ENCODE assay signal across 25 cellular contexts in genomic region chrX:139825618-139826017, GRCh38.
DNase-seq lines count a peak whose midpoint lies in the region; ATAC-seq and TF ChIP-seq lines count a peak whose summit lies in the region.
"Had no signal": no experiment of that assay in that cellular context is flagged by ENCODE, and none has a peak within 500 bp of the region (broad histone marks: within the 10 kb centered on the region; RNA-seq: fewer than 3 reads in every experiment).

No MANE protein-coding gene starts in this region.

- H3K4me2 ChIP-seq in mammary epithelial cell (ENCODE audit: insufficient read depth, low read depth, low read length): no peak overlapping the region

- H3K9me3 Mint-ChIP-seq in MCF 10A (ENCODE audit: unreplicated experiment) (no peaks in the 10 kb centered on the region), brain (no peaks in the 10 kb centered on the region)
- no peaks in the 10 kb centered on the region for H3K9me3 Mint-ChIP-seq in CD4-positive, alpha-beta T cell
- H3K9me3 Mint-ChIP-seq: activated T-helper 1 cell treated with anti-CD3 and anti-CD28 coated beads, Interleukin-12 subunit alpha, Interleukin-12 subunit beta, Interleukin-2, Interleukin-4 antibody, amounts not matched to agents 30 ng/mL and 10 ng/mL and 1 ng/mL, durations not matched to agents 14 hours and 24 hours and 36 hours; dendritic cell treated with granulocyte-macrophage colony-stimulating factor and Interleukin-4, amounts not matched to agents 40 ng/mL and 50 ng/mL, for 4 days; nephron; type B pancreatic cell had no signal

- no peaks in the 10 kb centered on the region for H3K9me3 ChIP-seq in mammary epithelial cell (replicated peaks; ENCODE audit: insufficient read depth, low read length)
- no peaks in the 10 kb centered on the region for H3K9me3 ChIP-seq in sigmoid colon
- no peaks in the 10 kb centered on the region for H3K9me3 ChIP-seq in CD4-positive, alpha-beta T cell (ENCODE audit: control insufficient read depth, low read length)
- H3K9me3 ChIP-seq: BE2C had no signal

- H3K27ac Mint-ChIP-seq in MCF 10A (ENCODE audit: low read depth, unreplicated experiment) (peak overlapping the region; percentile 66), brain (peak overlapping the region in 4 of 5 experiments; percentile 17 to 82 (median 46))
- no peak overlapping the region for H3K27ac Mint-ChIP-seq in CD4-positive, alpha-beta T cell
- H3K27ac Mint-ChIP-seq: activated CD8-positive, alpha-beta memory T cell treated with anti-CD3 and anti-CD28 coated beads, Interleukin-2, amount 10 ng/mL, durations not matched to agents 7 days and 5 days; activated T-helper 1 cell treated with anti-CD3 and anti-CD28 coated beads, Interleukin-12 subunit alpha, Interleukin-12 subunit beta, Interleukin-2, Interleukin-4 antibody, amounts not matched to agents 30 ng/mL and 10 ng/mL and 1 ng/mL, durations not matched to agents 14 hours and 24 hours and 36 hours; dendritic cell treated with granulocyte-macrophage colony-stimulating factor and Interleukin-4, amounts not matched to agents 40 ng/mL and 50 ng/mL, for 4 days; type B pancreatic cell had no signal

- H3K4me1 Mint-ChIP-seq in MCF 10A (ENCODE audit: insufficient read depth, unreplicated experiment) (peaks cover 8% of the 10 kb centered on the region), brain (peaks cover 49% of the 10 kb centered on the region)
- H3K4me1 Mint-ChIP-seq in CD4-positive, alpha-beta T cell (ENCODE audit: low read depth): peaks cover 6% of the 10 kb centered on the region
- H3K4me1 Mint-ChIP-seq: activated CD8-positive, alpha-beta memory T cell treated with anti-CD3 and anti-CD28 coated beads, Interleukin-2, amount 10 ng/mL, durations not matched to agents 7 days and 5 days had no signal

- H3K4me3 Mint-ChIP-seq in MCF 10A (ENCODE audit: unreplicated experiment): no peak overlapping the region
- H3K4me3 Mint-ChIP-seq in brain: peak overlapping the region in 1 of 5 experiments; percentile 68
- no peak overlapping the region for H3K4me3 Mint-ChIP-seq in CD4-positive, alpha-beta T cell
- H3K4me3 Mint-ChIP-seq: activated CD8-positive, alpha-beta memory T cell treated with anti-CD3 and anti-CD28 coated beads, Interleukin-2, amount 10 ng/mL, durations not matched to agents 7 days and 5 days; activated T-helper 1 cell treated with anti-CD3 and anti-CD28 coated beads, Interleukin-12 subunit alpha, Interleukin-12 subunit beta, Interleukin-2, Interleukin-4 antibody, amounts not matched to agents 30 ng/mL and 10 ng/mL and 1 ng/mL, durations not matched to agents 14 hours and 24 hours and 36 hours; dendritic cell treated with granulocyte-macrophage colony-stimulating factor and Interleukin-4, amounts not matched to agents 40 ng/mL and 50 ng/mL, for 4 days; nephron; type B pancreatic cell had no signal

- CTCF ChIA-PET in MCF 10A (lab: Yijun Ruan, JAX) (interaction anchor here (1.0 kb wide), 1 partner anchor 18 kb away, joined by 4 read pairs; no protein-coding TSS in a partner anchor), mammary epithelial cell (lab: Charles Lee; ENCODE audit: low non-redundant PET) (no interaction called here)
- CTCF ChIA-PET in CD4-positive, alpha-beta T cell (lab: Charles Lee): no interaction called here

- dilution Hi-C loops in mammary epithelial cell (cut with HindIII; ENCODE audit: low sequenced_read_pairs): no loop called here

- TF ChIP-seq CTCF in MCF 10A (IDR thresholded peaks at IDR 0.05; ENCODE audit: unreplicated experiment): no peak
- TF ChIP-seq CTCF in mammary epithelial cell (conservative IDR thresholded peaks at IDR 0.05 in 1 of 2, IDR thresholded peaks at IDR 0.05 in 1 of 2; ENCODE audit: extremely low read depth in 1 of 2, insufficient read depth in 1 of 2, low read depth in 1 of 2, low read length in 2 of 2): no peak
- no peak for TF ChIP-seq CTCF in brain (conservative IDR thresholded peaks at IDR 0.05)
- TF ChIP-seq CTCF in sigmoid colon (IDR thresholded peaks at IDR 0.05): no peak
- TF ChIP-seq CTCF in CD4-positive, alpha-beta T cell (IDR thresholded peaks at IDR 0.05): no peak

- no peaks in the 10 kb centered on the region for H3K27me3 ChIP-seq in mammary epithelial cell (ENCODE audit: insufficient read depth, low read length)
- H3K27me3 ChIP-seq in sigmoid colon: no peaks in the 10 kb centered on the region
- no peaks in the 10 kb centered on the region for H3K27me3 ChIP-seq in CD4-positive, alpha-beta T cell (ENCODE audit: control insufficient read depth, insufficient read depth, low read length)
- H3K27me3 ChIP-seq: BE2C had no signal

- POLR2A ChIA-PET in MCF 10A (lab: Yijun Ruan, JAX): interaction anchor here (1.4 to 1.6 kb wide), 2 partner anchors 11 to 104 kb away, joined by 4 to 12 read pairs; no protein-coding TSS in a partner anchor
- POLR2A ChIA-PET in CD4-positive, alpha-beta T cell (lab: Charles Lee): no interaction called here

- TF ChIP-seq POLR2A in sigmoid colon (IDR thresholded peaks at IDR 0.05): no peak

- no peaks in the 10 kb centered on the region for H3K27me3 Mint-ChIP-seq in MCF 10A (ENCODE audit: insufficient read depth, unreplicated experiment)
- H3K27me3 Mint-ChIP-seq in brain: no peaks in the 10 kb centered on the region
- no peaks in the 10 kb centered on the region for H3K27me3 Mint-ChIP-seq in CD4-positive, alpha-beta T cell
- H3K27me3 Mint-ChIP-seq: activated CD8-positive, alpha-beta memory T cell treated with anti-CD3 and anti-CD28 coated beads, Interleukin-2, amount 10 ng/mL, durations not matched to agents 7 days and 5 days; dendritic cell treated with granulocyte-macrophage colony-stimulating factor and Interleukin-4, amounts not matched to agents 40 ng/mL and 50 ng/mL, for 4 days; type B pancreatic cell had no signal

- H3K27ac ChIP-seq in mammary epithelial cell (ENCODE audit: insufficient read depth, low read depth, low read length) (no peak overlapping the region), sigmoid colon (no peak overlapping the region)
- H3K27ac ChIP-seq in CD4-positive, alpha-beta T cell (ENCODE audit: low read depth, low read length): no peak overlapping the region
- H3K27ac ChIP-seq: parathyroid adenoma had no signal

- intact Hi-C loops in MCF 10A (cut with micrococcal nuclease) (no loop called here), mammary epithelial cell (cut with micrococcal nuclease) (loop anchor here (2.0 kb wide), 1 partner anchor 107 kb away; the partner anchor contains the start of gene ATP11C), sigmoid colon (cut with DNase I) (no loop called here)
- intact Hi-C loops in CD4-positive, alpha-beta T cell (cut with DNase I, micrococcal nuclease): no loop called here

- H4K20me1 ChIP-seq in mammary epithelial cell (ENCODE audit: insufficient read depth, low read length): no peaks in the 10 kb centered on the region

- H2AFZ ChIP-seq in mammary epithelial cell (ENCODE audit: low read depth, low read length): no peak overlapping the region
- H2AFZ ChIP-seq: parathyroid adenoma had no signal

- ATAC-seq in CD4-positive, alpha-beta T cell (ENCODE audit: poor library complexity): no peak
- ATAC-seq: activated CD8-positive, alpha-beta memory T cell treated with anti-CD3 and anti-CD28 coated beads, Interleukin-2, amount 10 ng/mL, durations not matched to agents 7 days and 5 days; HCT116; left ventricle myocardium superior; right cardiac atrium had no signal

- DNase-seq in MCF 10A (ENCODE audit: unreplicated experiment) (no peak), mammary epithelial cell (no peak), MV-4-11 (lab: John Stamatoyannopoulos, UW) (peak; percentile 57), sigmoid colon (no peak), NCI-H2196 (lab: John Stamatoyannopoulos, UW; ENCODE audit: unreplicated experiment) (no peak), SIG-M5 treated with dmso at 0.1 percent for 504 hours (lab: John Stamatoyannopoulos, UW; ENCODE audit: unreplicated experiment) (no peak)
- DNase-seq in CD4-positive, alpha-beta T cell: no peak
- DNase-seq: activated CD4-positive, alpha-beta T cell treated with anti-CD3 and anti-CD28 coated beads, Interleukin-2, amount 50 U/mL, for 1 hour; activated CD8-positive, alpha-beta memory T cell treated with anti-CD3 and anti-CD28 coated beads, Interleukin-2, amount 10 ng/mL, durations not matched to agents 7 days and 5 days; activated naive CD4-positive, alpha-beta T cell treated with anti-CD3 and anti-CD28 coated beads, Interleukin-2, amount 50 U/mL, for 16 hours; BE2C; DMS79; GF-D8; islet precursor cell; left ventricle myocardium superior; NCI-H1417 treated with DMSO at 0.1 percent for 48 hours; right cardiac atrium; T-helper 9 cell had no signal

- H3K36me3 Mint-ChIP-seq in MCF 10A (ENCODE audit: insufficient read depth, unreplicated experiment) (no peaks in the 10 kb centered on the region), brain (peaks cover 11% of the 10 kb centered on the region)
- H3K36me3 Mint-ChIP-seq in CD4-positive, alpha-beta T cell (ENCODE audit: low read depth): peaks cover 40% of the 10 kb centered on the region
- H3K36me3 Mint-ChIP-seq: activated CD8-positive, alpha-beta memory T cell treated with anti-CD3 and anti-CD28 coated beads, Interleukin-2, amount 10 ng/mL, durations not matched to agents 7 days and 5 days had no signal

- no peaks in the 10 kb centered on the region for H3K4me1 ChIP-seq in mammary epithelial cell (ENCODE audit: insufficient read depth, low read length)
- peaks cover 0 to 45% (median 18%) of the 10 kb centered on the region in 4 donors for H3K4me1 ChIP-seq in sigmoid colon
- H3K4me1 ChIP-seq: BE2C had no signal

- BruUV-seq in MCF 10A (replicated peaks; lab: Mats Ljungman, UMichigan) (no TSS peak), mammary epithelial cell (replicated peaks; lab: Mats Ljungman, UMichigan) (no TSS peak)

- H3K79me2 ChIP-seq in mammary epithelial cell (ENCODE audit: insufficient read depth, low read length): peaks cover 3% of the 10 kb centered on the region
- H3K79me2 ChIP-seq: parathyroid adenoma had no signal

- in situ Hi-C loops in mammary epithelial cell (cut with MboI; ENCODE audit: low sequenced_read_pairs in 2 of 2): no loop called here

- H3K4me3 ChIP-seq in mammary epithelial cell (replicated peaks in 1 of 3; ENCODE audit: insufficient read depth in 1 of 3, low read depth in 2 of 3, low read length in 3 of 3): no peak overlapping the region
- H3K4me3 ChIP-seq in sigmoid colon: no peak overlapping the region

- H3K9ac ChIP-seq in mammary epithelial cell (ENCODE audit: insufficient read depth, low read length): no peak overlapping the region
- H3K9ac ChIP-seq: parathyroid adenoma had no signal

- H3K36me3 ChIP-seq in mammary epithelial cell (ENCODE audit: insufficient read depth, low read length): no peaks in the 10 kb centered on the region
- H3K36me3 ChIP-seq in sigmoid colon: no peaks in the 10 kb centered on the region
- H3K36me3 ChIP-seq: BE2C had no signal

- TF ChIP-seq EP300 in sigmoid colon (IDR thresholded peaks at IDR 0.05): no peak

- 79% methylated on average over 3 of the region's 3 CpGs for WGBS in mammary epithelial cell (ENCODE audit: low coverage, missing lambda C conversion rate)
- 81 to 86% methylated on average over 3 of the region's 3 CpGs for WGBS in sigmoid colon, 2 donors
